Comparison of ENCODE assay signal across 23 cellular contexts in genomic region chr4:110616162-110617062, GRCh38. TPM values are rescaled to one million over a fixed set of nuclear protein-coding genes. Genes with fewer than 3 reads are reported as not detected.
A peak's percentile ranks its signal among the peaks of the same experiment; 100 is the strongest.
DNase-seq lines count a peak whose midpoint lies in the region; ATAC-seq and TF ChIP-seq lines count a peak whose summit lies in the region.
"Had no signal": no experiment of that assay in that cellular context is flagged by ENCODE, and none has a peak within 500 bp of the region (broad histone marks: within the 10 kb centered on the region; RNA-seq: fewer than 3 reads in every experiment).

No MANE protein-coding gene starts in this region.

- ATAC-seq in CD4-positive, alpha-beta T cell (ENCODE audit: poor library complexity), result no peak
- ATAC-seq in HG03045 (IDR thresholded peaks at IDR 0.05; ENCODE audit: unreplicated experiment), result no peak
- ATAC-seq: sciatic nerve, T-cell had no signal

- H3K36me3 ChIP-seq in HUES48 (ENCODE audit: control insufficient read depth, insufficient read depth, low read length), result no peaks in the 10 kb centered on the region
- H3K36me3 ChIP-seq: uterus, WERI-Rb-1 had no signal

- H3K4me1 ChIP-seq in HUES48 (ENCODE audit: control insufficient read depth, insufficient read depth, low read length), result peaks cover 62% of the 10 kb centered on the region
- H3K4me1 ChIP-seq: uterus had no signal

- TF ChIP-seq CTCF in CD4-positive, alpha-beta T cell (IDR thresholded peaks at IDR 0.05), result no peak
- TF ChIP-seq CTCF in endothelial cell (IDR thresholded peaks at IDR 0.05; ENCODE audit: unreplicated experiment) (no peak), mesothelial cell of epicardium (IDR thresholded peaks at IDR 0.05; ENCODE audit: unreplicated experiment) (no peak), GM10248 (IDR thresholded peaks at IDR 0.05; ENCODE audit: control extremely low read depth, extremely low read depth, low read depth, missing control alignments) (no peak)

- H3K27ac Mint-ChIP-seq in CD4-positive, alpha-beta T cell, result no peak overlapping the region
- peak overlapping the region; percentile 95 for H3K27ac Mint-ChIP-seq in endothelial cell (ENCODE audit: unreplicated experiment)
- H3K27ac Mint-ChIP-seq in mesothelial cell of epicardium, result peak overlapping the region; percentile 99

- peak overlapping the region; percentile 62 for H3K9ac ChIP-seq in HUES48 (ENCODE audit: low read depth, low read length)

- no peak overlapping the region for H3K27ac ChIP-seq in CD4-positive, alpha-beta T cell (ENCODE audit: low read depth, low read length)
- H3K27ac ChIP-seq in HUES48 (ENCODE audit: low read depth, low read length), result peak overlapping the region; percentile 93
- H3K27ac ChIP-seq: uterus, WERI-Rb-1 had no signal

- peak overlapping the region; percentile 15 for H3K4me3 Mint-ChIP-seq in CD4-positive, alpha-beta T cell
- H3K4me3 Mint-ChIP-seq in endothelial cell (ENCODE audit: unreplicated experiment) (peak overlapping the region; percentile 97), mesothelial cell of epicardium (peak overlapping the region; percentile 76)
- H3K4me3 Mint-ChIP-seq: central memory CD8-positive, alpha-beta T cell had no signal

- H3K27me3 Mint-ChIP-seq in CD4-positive, alpha-beta T cell, result peaks cover 97% of the 10 kb centered on the region
- H3K27me3 Mint-ChIP-seq in endothelial cell (ENCODE audit: unreplicated experiment) (peaks cover 40% of the 10 kb centered on the region), mesothelial cell of epicardium (ENCODE audit: low read depth) (no peaks in the 10 kb centered on the region)

- intact Hi-C loops in CD4-positive, alpha-beta T cell (cut with DNase I, micrococcal nuclease), result no loop called here

- no peaks in the 10 kb centered on the region for H3K36me3 Mint-ChIP-seq in CD4-positive, alpha-beta T cell (ENCODE audit: low read depth)
- H3K36me3 Mint-ChIP-seq in endothelial cell (ENCODE audit: low read depth, unreplicated experiment), result peaks cover 16% of the 10 kb centered on the region
- peaks cover 15% of the 10 kb centered on the region for H3K36me3 Mint-ChIP-seq in mesothelial cell of epicardium
- H3K36me3 Mint-ChIP-seq: T-cell had no signal

- peaks cover 27% of the 10 kb centered on the region for H3K9me3 ChIP-seq in CD4-positive, alpha-beta T cell (ENCODE audit: control insufficient read depth, low read length)
- no peaks in the 10 kb centered on the region for H3K9me3 ChIP-seq in HUES48 (ENCODE audit: control insufficient read depth, insufficient read depth, low read length)
- H3K9me3 ChIP-seq: uterus had no signal

- H3K9me3 Mint-ChIP-seq in CD4-positive, alpha-beta T cell, result peaks cover 3% of the 10 kb centered on the region
- no peaks in the 10 kb centered on the region for H3K9me3 Mint-ChIP-seq in endothelial cell (ENCODE audit: unreplicated experiment)
- H3K9me3 Mint-ChIP-seq in mesothelial cell of epicardium, result no peaks in the 10 kb centered on the region
- H3K9me3 Mint-ChIP-seq: central memory CD8-positive, alpha-beta T cell had no signal

- peak overlapping the region; percentile 66 for H3K4me3 ChIP-seq in HUES48 (ENCODE audit: low read depth, low read length)
- H3K4me3 ChIP-seq: uterus had no signal

- POLR2A ChIA-PET in CD4-positive, alpha-beta T cell (lab: Charles Lee), result no interaction called here
- POLR2A ChIA-PET in GM10248 (lab: Yijun Ruan, JAX), result no interaction called here

- DNase-seq in CD4-positive, alpha-beta T cell, result no peak
- DNase-seq in endothelial cell (ENCODE audit: low spot score) (no peak), mesothelial cell of epicardium (ENCODE audit: low spot score in 2 of 2, unreplicated experiment in 2 of 2) (no peak), C1 segment of cervical spinal cord (lab: John Stamatoyannopoulos, UW) (no peak), hepatic stellate cell (ENCODE audit: low spot score) (no peak), GM10248 (ENCODE audit: extremely low spot score) (no peak)
- DNase-seq: ACHN; activated effector memory CD4-positive, alpha-beta T cell treated with Interleukin-2 at 50 U/mL for 16 hours; amniotic stem cell; CD4-positive, alpha-beta memory T cell; NCI-H2081 treated with DMSO at 0.1 percent for 48 hours; NCI-H524; SHP77; stimulated activated CD4-positive, alpha-beta T cell treated with anti-CD3 and anti-CD28 coated beads, Interleukin-2, amount 100 ng/mL, for 24 hours; T-cell; uterus; WERI-Rb-1 had no signal

- H3K27me3 ChIP-seq in CD4-positive, alpha-beta T cell (ENCODE audit: control insufficient read depth, insufficient read depth, low read length), result peaks cover 94% of the 10 kb centered on the region
- peaks cover 99% of the 10 kb centered on the region for H3K27me3 ChIP-seq in HUES48 (ENCODE audit: control insufficient read depth, insufficient read depth, low read length)

- peaks cover 27% of the 10 kb centered on the region for H3K4me1 Mint-ChIP-seq in CD4-positive, alpha-beta T cell (ENCODE audit: low read depth)
- H3K4me1 Mint-ChIP-seq in endothelial cell (ENCODE audit: unreplicated experiment) (peaks cover 57% of the 10 kb centered on the region), mesothelial cell of epicardium (peaks cover 80% of the 10 kb centered on the region)

- CTCF ChIA-PET in CD4-positive, alpha-beta T cell (lab: Charles Lee), result no interaction called here
- CTCF ChIA-PET in GM10248 (lab: Yijun Ruan, JAX), result no interaction called here

RNA-seq across cellular contexts. Expression of gene PITX2, which starts 6.5 kb away (rescaled TPM):
- not detected for total RNA-seq in CD4-positive, alpha-beta T cell
- total RNA-seq in endothelial cell (ENCODE audit: unreplicated experiment) (11.9 TPM), mesothelial cell of epicardium (88.7 to 99.3 TPM (median 95.5 TPM) in 3 replicates)
- total RNA-seq: activated CD8-positive, alpha-beta memory T cell treated with anti-CD3 and anti-CD28 coated beads for 36 hours; CD4-positive, alpha-beta memory T cell; lung microvascular endothelial cell; sciatic nerve; T-cell had no signal

Comparison
In these comparisons a context has a peak if more than half of its experiments do, and no peak if none do; other contexts are left out.
1. H3K4me3 Mint-ChIP-seq: peak in every context shown above with its lines; median percentile 97 in endothelial cell; 76 in mesothelial cell of epicardium; 15 in CD4-positive, alpha-beta T cell.
2. RNA of gene PITX2, which starts 6.5 kb away (total RNA-seq): 88.7 to 99.3 TPM in mesothelial cell of epicardium and 11.9 TPM in endothelial cell (single experiment); not detected in CD4-positive, alpha-beta T cell; every median in the first group is over 10 times any median in the second.